In genomic region chr1:156571959-156572662, GRCh38 we compare ENCODE assay signal across 8 cellular contexts. TPM values are rescaled to one million over a fixed set of nuclear protein-coding genes. Genes with fewer than 3 reads are reported as not detected.
DNase-seq lines count a peak whose midpoint lies in the region; ATAC-seq and TF ChIP-seq lines count a peak whose summit lies in the region.

Gene IQGAP3, minus strand, starts transcription at chr1:156572565. Its CDS starts 36 bp downstream, at chr1:156572529.

- TF ChIP-seq POLR2A in NB4 (IDR thresholded peaks at IDR 0.05; ENCODE audit: extremely low read depth, insufficient read length): peak; percentile 19
- no peak for TF ChIP-seq POLR2A in testis (IDR thresholded peaks at IDR 0.05)

- TSS peak; percentile 100 for BruUV-seq in Calu3 (replicated peaks; lab: Mats Ljungman, UMichigan)

- H3K36me3 Mint-ChIP-seq in Calu3 (ENCODE audit: insufficient read depth, unreplicated experiment): peaks cover 44% of the 10 kb centered on the region

- H3K9me3 ChIP-seq in testis: no peaks in the 10 kb centered on the region

- no peaks in the 10 kb centered on the region for H3K9me3 Mint-ChIP-seq in Calu3 (ENCODE audit: low read depth, unreplicated experiment)

- CTCF ChIA-PET in Calu3 (lab: Charles Lee): interaction anchor here (1.0 to 1.7 kb wide), 3 partner anchors 69 to 216 kb away, joined by 3 to 18 read pairs (median 3); no protein-coding TSS in a partner anchor

- peak; percentile 94 for ATAC-seq in SK-N-SH treated with all-trans-retinoic acid at 6 μM for 48 hours

- peak within 1 kb of the TSS; percentile 80 for H3K27ac Mint-ChIP-seq in Calu3 (ENCODE audit: unreplicated experiment)

- H3K36me3 ChIP-seq in testis (ENCODE audit: low read depth, missing control alignments): no peaks in the 10 kb centered on the region

- H3K4me3 ChIP-seq in NB4 (ENCODE audit: low read depth, low read length) (peak within 1 kb of the TSS; percentile 73), testis (peak within 1 kb of the TSS; percentile 31 to 47)

- H3K4me1 Mint-ChIP-seq in Calu3 (ENCODE audit: low read depth, unreplicated experiment): peaks cover 38% of the 10 kb centered on the region

- peaks cover 22% of the 10 kb centered on the region for H3K27me3 Mint-ChIP-seq in Calu3 (ENCODE audit: unreplicated experiment)

- WGBS in testis, 2 donors: 2 to 3% methylated on average over 26 to 38 of the region's 38 CpGs

- intact Hi-C loops in Calu3 (cut with micrococcal nuclease; ENCODE audit: unreplicated experiment): loop anchor here (5.0 kb wide), 2 partner anchors 70 to 100 kb away; partner anchors contain the start of gene MEF2D
- intact Hi-C loops in testis (cut with DNase I; ENCODE audit: low total_unique reads): no loop called here

- H3K27me3 ChIP-seq in testis: no peaks in the 10 kb centered on the region

- DNase-seq in Calu3 (peak; percentile 95), GOT3 (lab: John Stamatoyannopoulos, UW) (peak; percentile 55), NB4 (ENCODE audit: low read depth) (peak; percentile 78), glomerular visceral epithelial cell (ENCODE audit: extremely low spot score) (peak; percentile 87), occipital lobe (lab: John Stamatoyannopoulos, UW) (peak; percentile 72), testis (peak; percentile 92)
- DNase-seq in activated naive CD4-positive, alpha-beta T cell treated with anti-CD3 and anti-CD28 coated beads, Interleukin-2, amount 50 U/mL, for 16 hours: peak; percentile 73

- H3K4me1 ChIP-seq in testis: peaks cover 12% of the 10 kb centered on the region

- no peak for TF ChIP-seq CTCF in Calu3 (IDR thresholded peaks at IDR 0.05; ENCODE audit: unreplicated experiment)
- TF ChIP-seq CTCF in NB4 (IDR thresholded peaks at IDR 0.05; ENCODE audit: low read depth, low read length): no peak
- TF ChIP-seq CTCF in testis (IDR thresholded peaks at IDR 0.05): no peak

- no peak within 1 kb of the TSS for H3K27ac ChIP-seq in testis

- peak within 1 kb of the TSS; percentile 92 for H3K4me3 Mint-ChIP-seq in Calu3 (ENCODE audit: low read depth, unreplicated experiment)

TF ChIP-seq in SK-N-SH treated with all-trans-retinoic acid at 6 μM for 48 hours, 23 proteins besides CTCF, POLR2A, EP300 and RAD21:
- TF ChIP-seq CREB5 (CRISPR knock-in tag; IDR thresholded peaks at IDR 0.05; ENCODE audit: low read depth): no peak

RNA-seq across cellular contexts. Expression of gene IQGAP3, which starts in this region (rescaled TPM):
- total RNA-seq in Calu3 (2022): 66.2 and 93.6 TPM in 2 replicates
- 1.1 TPM for total RNA-seq in occipital lobe
- total RNA-seq in testis: 10 to 100 TPM in 1 of 2 donors, 1 to 10 TPM in 1; 8.2 to 13.4 TPM
- 5.6 TPM for polyA plus RNA-seq in testis (ENCODE audit: insufficient read depth, low read depth, low replicate concordance)
